In the genomic region with DNA sequence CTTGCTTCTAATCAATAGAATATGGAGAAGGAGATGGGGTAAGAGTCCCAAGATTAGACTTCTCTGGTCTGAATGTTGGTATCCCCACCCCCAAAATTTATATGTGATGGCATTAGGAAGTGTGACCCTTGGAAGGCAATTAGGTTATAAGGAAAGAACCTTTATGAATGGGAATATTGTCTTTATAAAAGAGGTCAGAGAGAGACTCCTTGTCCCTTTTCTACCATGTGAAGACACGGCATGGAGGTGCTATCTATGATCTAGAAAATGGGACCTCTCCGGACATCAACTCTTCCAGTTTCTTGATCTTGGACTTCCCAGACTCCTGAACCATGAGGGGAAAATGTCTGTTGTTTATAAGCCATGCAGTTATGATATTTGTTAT, we compare ENCODE assay signal across 23 cellular contexts. TPM values are rescaled to one million over a fixed set of nuclear protein-coding genes. Genes with fewer than 3 reads are reported as not detected.
"Had no signal": no experiment of that assay in that cellular context is flagged by ENCODE, and none has a peak within 500 bp of the region (broad histone marks: within the 10 kb centered on the region; RNA-seq: fewer than 3 reads in every experiment).

No MANE protein-coding gene starts in this region.

- H2AFZ ChIP-seq: neural progenitor cell had no signal

- H3K9ac ChIP-seq: neural progenitor cell had no signal

- H3K4me1 Mint-ChIP-seq: activated CD4-positive, alpha-beta memory T cell treated with anti-CD3 and anti-CD28 coated beads, Interleukin-2, amount 10 ng/mL, durations not matched to agents 7 days and 5 days; activated CD4-positive, alpha-beta T cell treated with anti-CD3 and anti-CD28 coated beads for 36 hours; activated CD8-positive, alpha-beta memory T cell treated with anti-CD3 and anti-CD28 coated beads, Interleukin-2, amount 10 ng/mL, durations not matched to agents 7 days and 5 days; naive B cell; stimulated activated naive CD8-positive, alpha-beta T cell treated with anti-CD3 and anti-CD28 coated beads, Interleukin-15, amount 100 ng/mL, for 72 hours had no signal

- DNase-seq: activated CD4-positive, alpha-beta memory T cell treated with anti-CD3 and anti-CD28 coated beads, Interleukin-2, amount 10 ng/mL, durations not matched to agents 7 days and 5 days; activated CD4-positive, alpha-beta T cell treated with anti-CD3 and anti-CD28 coated beads for 36 hours; activated CD8-positive, alpha-beta memory T cell treated with anti-CD3 and anti-CD28 coated beads, Interleukin-2, amount 10 ng/mL, durations not matched to agents 7 days and 5 days; effector memory CD8-positive, alpha-beta T cell; hypothalamus; islet precursor cell; left lung; mucosa of descending colon; naive B cell; psoas muscle; right cardiac atrium; small intestine; stimulated activated CD4-positive, alpha-beta T cell treated with anti-CD3 and anti-CD28 coated beads, Interleukin-4, amount 100 ng/mL, for 1 hour; stimulated activated naive CD8-positive, alpha-beta T cell treated with anti-CD3 and anti-CD28 coated beads, Interleukin-15, amount 100 ng/mL, for 72 hours; transverse colon had no signal

- H3K36me3 Mint-ChIP-seq: activated CD8-positive, alpha-beta memory T cell treated with anti-CD3 and anti-CD28 coated beads, Interleukin-2, amount 10 ng/mL, durations not matched to agents 7 days and 5 days; activated naive CD8-positive, alpha-beta T cell; naive B cell; WTC11 had no signal

- H3K36me3 ChIP-seq: left lung, neural progenitor cell, suprapubic skin, transverse colon, vagina had no signal

- FAIRE-seq: small intestine, TTC549 had no signal

- H3K27me3 ChIP-seq: neural progenitor cell, suprapubic skin, vagina had no signal

- H3K27ac ChIP-seq: left lung, neural progenitor cell, psoas muscle, suprapubic skin, transverse colon, vagina had no signal

- H3K9me3 Mint-ChIP-seq: activated CD4-positive, alpha-beta memory T cell treated with anti-CD3 and anti-CD28 coated beads, Interleukin-2, amount 10 ng/mL, durations not matched to agents 7 days and 5 days; effector memory CD8-positive, alpha-beta T cell; stimulated activated naive CD8-positive, alpha-beta T cell treated with anti-CD3 and anti-CD28 coated beads, Interleukin-15, amount 100 ng/mL, for 72 hours had no signal

- ATAC-seq: activated CD4-positive, alpha-beta T cell treated with anti-CD3 and anti-CD28 coated beads for 36 hours; activated CD8-positive, alpha-beta memory T cell treated with anti-CD3 and anti-CD28 coated beads, Interleukin-2, amount 10 ng/mL, durations not matched to agents 7 days and 5 days; effector memory CD8-positive, alpha-beta T cell; mucosa of descending colon; right cardiac atrium; stimulated activated naive CD8-positive, alpha-beta T cell treated with anti-CD3 and anti-CD28 coated beads, Interleukin-15, amount 100 ng/mL, for 72 hours; WTC11 had no signal

- H3K4me3 Mint-ChIP-seq: activated CD4-positive, alpha-beta memory T cell treated with anti-CD3 and anti-CD28 coated beads, Interleukin-2, amount 10 ng/mL, durations not matched to agents 7 days and 5 days; activated CD4-positive, alpha-beta T cell treated with anti-CD3 and anti-CD28 coated beads for 36 hours; activated CD8-positive, alpha-beta memory T cell treated with anti-CD3 and anti-CD28 coated beads, Interleukin-2, amount 10 ng/mL, durations not matched to agents 7 days and 5 days; activated naive CD8-positive, alpha-beta T cell; effector memory CD8-positive, alpha-beta T cell; naive B cell; neural progenitor cell; stimulated activated naive CD8-positive, alpha-beta T cell treated with anti-CD3 and anti-CD28 coated beads, Interleukin-15, amount 100 ng/mL, for 72 hours; WTC11 had no signal

- H3K4me2 ChIP-seq: neural progenitor cell had no signal

- H3K4me3 ChIP-seq: left lung, mucosa of descending colon, neural progenitor cell, psoas muscle, suprapubic skin, transverse colon, vagina had no signal

- H3K27ac Mint-ChIP-seq: activated CD4-positive, alpha-beta memory T cell treated with anti-CD3 and anti-CD28 coated beads, Interleukin-2, amount 10 ng/mL, durations not matched to agents 7 days and 5 days; activated CD4-positive, alpha-beta T cell treated with anti-CD3 and anti-CD28 coated beads for 36 hours; activated CD8-positive, alpha-beta memory T cell treated with anti-CD3 and anti-CD28 coated beads, Interleukin-2, amount 10 ng/mL, durations not matched to agents 7 days and 5 days; activated naive CD8-positive, alpha-beta T cell; effector memory CD8-positive, alpha-beta T cell; naive B cell; neural progenitor cell; stimulated activated naive CD8-positive, alpha-beta T cell treated with anti-CD3 and anti-CD28 coated beads, Interleukin-15, amount 100 ng/mL, for 72 hours; WTC11 had no signal

- H3K4me1 ChIP-seq: psoas muscle, transverse colon had no signal

RNA-seq across cellular contexts. Expression of a gene that starts 55.0 kb away (rescaled TPM):
- total RNA-seq: activated CD4-positive, alpha-beta memory T cell treated with anti-CD3 and anti-CD28 coated beads, Interleukin-2, amount 10 ng/mL, durations not matched to agents 7 days and 5 days; activated CD4-positive, alpha-beta T cell treated with anti-CD3 and anti-CD28 coated beads for 36 hours; activated CD8-positive, alpha-beta memory T cell treated with anti-CD3 and anti-CD28 coated beads, Interleukin-2, amount 10 ng/mL, durations not matched to agents 7 days and 5 days; lung microvascular endothelial cell; T-helper 2 cell treated with Interferon-gamma antibody and Interleukin-4, amounts not matched to agents 100 ng/mL and 5 ng/mL, for 36 hours had no signal
